In the genomic region with DNA sequence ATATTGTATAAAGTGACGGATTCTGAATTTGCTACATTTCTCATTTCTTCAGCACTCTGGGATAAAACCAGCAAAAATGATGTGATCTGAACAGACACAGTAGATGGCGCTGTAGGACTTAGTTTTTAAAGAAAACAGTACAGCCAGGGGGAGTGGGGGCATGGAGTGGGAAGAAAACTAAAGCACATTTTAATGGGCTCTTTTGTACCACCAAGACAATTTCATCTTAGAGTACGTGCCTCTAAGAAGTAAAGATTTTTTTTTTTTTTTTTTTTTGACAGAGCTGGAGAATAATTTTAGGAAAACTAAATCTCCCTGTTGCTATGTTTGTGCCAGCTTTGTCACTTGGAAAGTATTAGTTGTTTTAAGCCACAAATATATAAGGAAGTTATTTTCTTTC, we compare ENCODE assay signal across 8 cellular contexts.
DNase-seq lines count a peak whose midpoint lies in the region; ATAC-seq and TF ChIP-seq lines count a peak whose summit lies in the region.

No MANE protein-coding gene starts in this region.

- no peak for TF ChIP-seq POLR2A in lower leg skin (IDR thresholded peaks at IDR 0.05)

- H3K27ac ChIP-seq in 22Rv1 = peak overlapping the region; percentile 17

- no peaks in the 10 kb centered on the region for H3K9me3 Mint-ChIP-seq in T-cell

- CTCF ChIA-PET in GM10248 (lab: Yijun Ruan, JAX) (interaction anchor here (0.7 to 4.4 kb wide), 30 partner anchors 8 to 966 kb away, joined by 3 to 34 read pairs (median 4); no protein-coding TSS in a partner anchor), T-cell (lab: Charles Lee) (interaction anchor here (0.5 to 3.0 kb wide), 23 partner anchors 10 to 1914 kb away, joined by 3 to 16 read pairs (median 4); no protein-coding TSS in a partner anchor)

- ATAC-seq in T-cell (replicated peaks in 1 of 4) = peak; percentile 32 to 59 (median 46)
- ATAC-seq in GM21367 (IDR thresholded peaks at IDR 0.05; ENCODE audit: unreplicated experiment) = no peak

- H3K4me1 Mint-ChIP-seq in T-cell = peaks cover 0 to 5% (median 0%) of the 10 kb centered on the region in 3 donors

- H3K4me3 Mint-ChIP-seq in T-cell = no peak overlapping the region

- intact Hi-C loops in lower leg skin (cut with DNase I; ENCODE audit: low total_unique reads) = loop anchor here (10.0 kb wide), 1 partner anchor 301 kb away; no protein-coding TSS in a partner anchor

- TF ChIP-seq CTCF in 22Rv1 (IDR thresholded peaks at IDR 0.05) (peak; percentile 76), GM10248 (IDR thresholded peaks at IDR 0.05; ENCODE audit: control extremely low read depth, extremely low read depth, low read depth, missing control alignments) (peak; percentile 82), lower leg skin (IDR thresholded peaks at IDR 0.05) (peak in 1 of 3 donors; percentile 92)

- no peaks in the 10 kb centered on the region for H3K36me3 Mint-ChIP-seq in T-cell

- POLR2A ChIA-PET in GM10248 (lab: Yijun Ruan, JAX) = no interaction called here
- POLR2A ChIA-PET in T-cell (lab: Charles Lee) = interaction anchor here in 1 of 2 donors (0.7 kb wide), 1 partner anchor 1002 kb away, joined by 3 read pairs; no protein-coding TSS in a partner anchor

- H3K27me3 Mint-ChIP-seq in T-cell = no peaks in the 10 kb centered on the region

- no peak overlapping the region for H3K4me3 ChIP-seq in lower leg skin (ENCODE audit: low read depth, poor library complexity, severe bottlenecking)

- 6 to 9% methylated on average over 3 of the region's 3 CpGs for WGBS in lower leg skin, 2 donors

- peak; percentile 39 for DNase-seq in GM10248 (ENCODE audit: extremely low spot score)
- peak; percentile 95 for DNase-seq in NCI-H1694 (lab: John Stamatoyannopoulos, UW)
- DNase-seq in T-cell = peak in 31 of 34 experiments; percentile 3 to 58 (median 33)
- peak; percentile 92 for DNase-seq in dermis blood vessel endothelial cell
- DNase-seq in lower leg skin (ENCODE audit: low spot score in 2 of 2) = peak; percentile 87 to 88
- DNase-seq in stimulated activated CD8-positive, alpha-beta memory T cell treated with anti-CD3 and anti-CD28 coated beads, Interleukin-2, amount 100 ng/mL, for 48 hours (ENCODE audit: low read depth in 2 of 2) = peak; percentile 3 to 6

- no peak overlapping the region for H3K27ac Mint-ChIP-seq in T-cell

Comparison
In these comparisons a context has a peak if more than half of its experiments do, and no peak if none do; other contexts are left out.
1. DNase-seq: peak in every context shown above with its lines; median percentile 95 in NCI-H1694; 92 in dermis blood vessel endothelial cell; 88 in lower leg skin; 39 in GM10248; 33 in T-cell; 4 in stimulated activated CD8-positive, alpha-beta memory T cell treated with anti-CD3 and anti-CD28 coated beads, Interleukin-2, amount 100 ng/mL, for 48 hours.